Comparison of ENCODE assay signal across 22 cellular contexts in the genomic region with DNA sequence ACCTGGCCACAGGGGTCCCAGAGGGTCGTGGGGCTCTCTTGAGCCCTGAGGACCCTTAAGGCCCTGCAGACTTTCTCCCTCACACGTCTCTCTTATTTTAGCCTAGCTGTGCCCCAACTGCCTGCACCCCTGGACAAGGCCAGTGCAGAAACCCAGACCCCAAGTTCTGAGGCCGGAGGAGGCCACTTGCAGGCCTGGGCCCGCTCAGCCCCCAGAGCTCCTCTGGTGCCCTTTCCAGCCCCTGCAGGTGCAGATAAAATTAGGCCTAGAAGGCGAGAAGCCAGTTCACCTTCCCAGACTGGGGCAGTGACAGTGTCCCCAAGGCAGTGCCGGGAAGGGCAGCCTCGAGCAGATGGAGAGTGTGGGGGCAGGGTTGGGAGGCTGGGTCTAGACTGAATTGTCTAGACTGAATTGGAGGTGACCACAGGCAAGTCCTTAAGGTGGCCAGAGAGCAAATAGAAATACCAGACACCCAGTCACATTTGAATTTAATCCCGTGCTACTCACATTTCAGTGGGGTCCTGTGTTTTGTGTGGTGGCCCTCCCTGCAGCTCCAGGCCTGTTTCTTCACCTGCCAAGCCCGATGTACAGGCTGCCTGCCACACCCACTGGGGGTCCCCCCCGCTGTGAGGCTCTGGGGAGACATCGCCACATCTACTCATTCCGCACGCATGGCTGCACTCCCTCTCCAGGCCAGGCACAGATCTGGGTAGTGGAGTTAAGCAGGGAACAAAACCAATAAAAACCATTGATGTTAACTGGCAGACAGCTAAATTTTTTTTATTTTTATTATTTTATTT. TPM values are rescaled to one million over a fixed set of nuclear protein-coding genes. Genes with fewer than 3 reads are reported as not detected.
DNase-seq lines count a peak whose midpoint lies in the region; ATAC-seq and TF ChIP-seq lines count a peak whose summit lies in the region.
"Had no signal": no experiment of that assay in that cellular context is flagged by ENCODE, and none has a peak within 500 bp of the region (broad histone marks: within the 10 kb centered on the region; RNA-seq: fewer than 3 reads in every experiment).

No MANE protein-coding gene starts in this region.

- no peaks in the 10 kb centered on the region for H3K36me3 ChIP-seq in osteoblast (ENCODE audit: insufficient read depth, low read length)
- H3K36me3 ChIP-seq: cardiac muscle cell, left lung, spleen had no signal

- H3K4me2 ChIP-seq in osteoblast (ENCODE audit: insufficient read depth, low read length), result no peak overlapping the region
- H3K4me2 ChIP-seq: SK-N-SH had no signal

- H3K27ac ChIP-seq in RWPE1 (peak overlapping the region; percentile 13; the same call in 1 of the 2 replicates), osteoblast (ENCODE audit: low read depth, low read length) (no peak overlapping the region)
- H3K27ac ChIP-seq: cardiac muscle cell, left lung, spleen had no signal

- no peaks in the 10 kb centered on the region for H3K79me2 ChIP-seq in osteoblast (ENCODE audit: insufficient read depth, low read length)

- CTCF ChIA-PET in RWPE1 (lab: Yijun Ruan, JAX), result interaction anchor here (0.7 kb wide), 1 partner anchor 15 kb away, joined by 3 read pairs; no protein-coding TSS in a partner anchor

- H3K4me1 Mint-ChIP-seq in T-helper 17 cell, result peaks cover 7% of the 10 kb centered on the region
- H3K4me1 Mint-ChIP-seq: CD8-positive, alpha-beta memory T cell had no signal

- no peak overlapping the region for H2AFZ ChIP-seq in osteoblast (ENCODE audit: low read length)

- H3K4me1 ChIP-seq in osteoblast (ENCODE audit: insufficient read depth, low read length), result peaks cover 15% of the 10 kb centered on the region
- H3K4me1 ChIP-seq: left lung had no signal

- ATAC-seq in T-helper 17 cell, result no peak
- ATAC-seq: HCT116, left lung, PC-3 had no signal

- H3K36me3 Mint-ChIP-seq in T-helper 17 cell (ENCODE audit: low read depth), result no peaks in the 10 kb centered on the region
- H3K36me3 Mint-ChIP-seq: CD8-positive, alpha-beta memory T cell; IgD-negative memory B cell had no signal

- no peaks in the 10 kb centered on the region for H3K27me3 ChIP-seq in osteoblast (ENCODE audit: insufficient read depth, low read length)
- H3K27me3 ChIP-seq: cardiac muscle cell, left lung, spleen had no signal

- H3K27ac Mint-ChIP-seq in T-helper 17 cell, result no peak overlapping the region
- H3K27ac Mint-ChIP-seq: CD8-positive, alpha-beta memory T cell; stimulated activated naive CD8-positive, alpha-beta T cell treated with anti-CD3 and anti-CD28 coated beads, Interleukin-15, Interleukin-2, amounts not matched to agents 100 ng/mL and 50 ng/mL, for 24 hours had no signal

- peaks cover 18% of the 10 kb centered on the region for H3K27me3 Mint-ChIP-seq in T-helper 17 cell
- H3K27me3 Mint-ChIP-seq: stimulated activated naive CD8-positive, alpha-beta T cell treated with anti-CD3 and anti-CD28 coated beads, Interleukin-15, Interleukin-2, amounts not matched to agents 100 ng/mL and 50 ng/mL, for 24 hours had no signal

- H3K4me3 Mint-ChIP-seq in T-helper 17 cell, result no peak overlapping the region
- H3K4me3 Mint-ChIP-seq: CD8-positive, alpha-beta memory T cell; stimulated activated naive CD8-positive, alpha-beta T cell treated with anti-CD3 and anti-CD28 coated beads, Interleukin-15, Interleukin-2, amounts not matched to agents 100 ng/mL and 50 ng/mL, for 24 hours had no signal

- TF ChIP-seq CTCF in RWPE1 (conservative IDR thresholded peaks at IDR 0.05; ENCODE audit: low read depth), result no peak
- no peak for TF ChIP-seq CTCF in osteoblast (IDR thresholded peaks at IDR 0.05; ENCODE audit: extremely low read depth, low read depth, low read length)

- POLR2A ChIA-PET in RWPE1 (lab: Yijun Ruan, JAX; ENCODE audit: low non-redundant PET), result no interaction called here

- no peaks in the 10 kb centered on the region for H4K20me1 ChIP-seq in osteoblast (ENCODE audit: insufficient read depth, low read length)

- DNase-seq in NCI-H2227 (lab: John Stamatoyannopoulos, UW; ENCODE audit: unreplicated experiment) (peak; percentile 34), NCI-H2227 treated with DMSO at 0.1 percent for 48 hours (lab: John Stamatoyannopoulos, UW) (no peak), NCI-H2029 treated with DMSO at 0.1 percent for 48 hours (lab: John Stamatoyannopoulos, UW) (peak; percentile 37), RWPE1 (ENCODE audit: low spot score) (no peak), osteoblast (ENCODE audit: insufficient read length, low spot score, missing footprints) (peak; percentile 48), T-helper 17 cell (no peak)
- no peak for DNase-seq in stimulated activated naive CD4-positive, alpha-beta T cell treated with Interleukin-2 at 50 U/mL for 16 hours (lab: John Stamatoyannopoulos, UW)
- no peak for DNase-seq in activated effector memory CD4-positive, alpha-beta T cell treated with anti-CD3 and anti-CD28 coated beads, Interleukin-2, amount 50 U/mL, for 16 hours
- DNase-seq: activated CD4-positive, alpha-beta T cell treated with anti-CD3 and anti-CD28 coated beads, Interleukin-2, amount 50 U/mL, for 4 hours; activated T-cell treated with anti-CD3 and anti-CD28 coated beads, Interleukin-2, amount 50 U/mL, for 48 hours; CD8-positive, alpha-beta memory T cell; effector memory CD4-positive, alpha-beta T cell; left lung; NCI-H1694 treated with DMSO at 0.1 percent for 48 hours; PC-3; SK-N-SH; spleen had no signal

- H3K9me3 ChIP-seq in osteoblast (ENCODE audit: low read depth, low read length) (no peaks in the 10 kb centered on the region), T-helper 17 cell (ENCODE audit: control insufficient read depth, low read length, poor library complexity, severe bottlenecking) (no peaks in the 10 kb centered on the region)
- H3K9me3 ChIP-seq: left lung, SK-N-SH, spleen had no signal

- H3K4me3 ChIP-seq in osteoblast (ENCODE audit: insufficient read depth, low read length), result no peak overlapping the region
- H3K4me3 ChIP-seq: cardiac muscle cell, left lung, spleen had no signal

RNA-seq across cellular contexts. Expression of gene IP6K3, which starts 8.6 kb away (rescaled TPM):
- under 0.01 and 0.29 TPM in 2 replicates for total RNA-seq in osteoblast
- not detected for total RNA-seq in T-helper 17 cell
- total RNA-seq: CD8-positive, alpha-beta memory T cell; PC-3 had no signal

RNA-seq across cellular contexts. Expression of gene LEMD2, which starts 33.7 kb away (rescaled TPM):
- total RNA-seq in osteoblast, result 47.4 and 49.2 TPM in 2 replicates
- total RNA-seq in T-helper 17 cell, result 100 to 1,000 TPM; 101 to 120 TPM

RNA-seq across cellular contexts. Expression of gene UQCC2, which starts 43.8 kb away (rescaled TPM):
- total RNA-seq in osteoblast (15.2 and 20.0 TPM in 2 replicates), T-helper 17 cell (10 to 100 TPM; 17.3 to 19.8 TPM)

RNA-seq across cellular contexts. Expression of gene MLN, which starts 48.5 kb away (rescaled TPM):
- total RNA-seq in osteoblast (not detected in 2 replicates), T-helper 17 cell (not detected)
- total RNA-seq: cardiac muscle cell; CD8-positive, alpha-beta memory T cell; left lung; PC-3; posterior vena cava; spleen had no signal

Comparison
In these comparisons a context has a peak if more than half of its experiments do, and no peak if none do; other contexts are left out.
1. DNase-seq: peak in NCI-H2227 (single experiment), NCI-H2029 treated with DMSO at 0.1 percent for 48 hours (single experiment) and osteoblast (single experiment); none in NCI-H2227 treated with DMSO at 0.1 percent for 48 hours (single experiment), RWPE1 (single experiment), stimulated activated naive CD4-positive, alpha-beta T cell treated with Interleukin-2 at 50 U/mL for 16 hours (single experiment), T-helper 17 cell (0 of 3) and activated effector memory CD4-positive, alpha-beta T cell treated with anti-CD3 and anti-CD28 coated beads, Interleukin-2, amount 50 U/mL, for 16 hours (single experiment).